In genomic region chr6:139134817-139135577, GRCh38 we compare ENCODE assay signal across 1 cellular context.
TF ChIP-seq lines count a peak whose summit lies in the region.

Gene HECA (plus strand): TSS chr6:139135080. CDS start chr6:139135397, 317 bp downstream.

TF ChIP-seq in HepG2, 621 proteins besides CTCF, POLR2A, EP300 and RAD21 (continued from another document):
- TF ChIP-seq FOXO1 (CRISPR knock-in tag; IDR thresholded peaks at IDR 0.05) (peak; percentile 25; the same call in 1 of the 2 replicates), ZNF652 (CRISPR knock-in tag; IDR thresholded peaks at IDR 0.05; ENCODE audit: borderline replicate concordance, low read depth) (no peak), SP2 (CRISPR knock-in tag; IDR thresholded peaks at IDR 0.05) (no peak), DR1 (CRISPR knock-in tag; IDR thresholded peaks at IDR 0.05) (no peak), DMAP1 (CRISPR knock-in tag; IDR thresholded peaks at IDR 0.05) (0 out of 2 replicates have a peak, but pooled peaks have one; percentile 15), MXD3 (CRISPR knock-in tag; IDR thresholded peaks at IDR 0.05) (peak; percentile 66; the same call in 1 of the 2 replicates), ZXDC (CRISPR knock-in tag; IDR thresholded peaks at IDR 0.05) (no peak), BCL3 (CRISPR knock-in tag; IDR thresholded peaks at IDR 0.05) (no peak), ZSCAN30 (CRISPR knock-in tag; IDR thresholded peaks at IDR 0.05) (no peak), ZNF772 (CRISPR knock-in tag; IDR thresholded peaks at IDR 0.05) (0 out of 2 replicates have a peak, but pooled peaks have one; percentile 13), CSRNP1 (CRISPR knock-in tag; IDR thresholded peaks at IDR 0.05) (0 out of 2 replicates have a peak, but pooled peaks have one; percentile 37), ZNF768 (CRISPR knock-in tag; IDR thresholded peaks at IDR 0.05) (0 out of 2 replicates have a peak, but pooled peaks have one; percentile 7), MYPOP (CRISPR knock-in tag; IDR thresholded peaks at IDR 0.05) (0 out of 2 replicates have a peak, but pooled peaks have one; percentile 19), ZNF777 (CRISPR knock-in tag; IDR thresholded peaks at IDR 0.05) (peak; percentile 92), SAP130 (CRISPR knock-in tag; IDR thresholded peaks at IDR 0.05; ENCODE audit: low read depth) (0 out of 2 replicates have a peak, but pooled peaks have one; percentile 39), REPIN1 (CRISPR knock-in tag; IDR thresholded peaks at IDR 0.05; ENCODE audit: borderline replicate concordance, low read depth) (no peak), ATF2 (CRISPR knock-in tag; IDR thresholded peaks at IDR 0.05) (peak; percentile 86; the same call in 1 of the 2 replicates), MTA1 (CRISPR knock-in tag; IDR thresholded peaks at IDR 0.05; ENCODE audit: borderline replicate concordance) (peak; percentile 74; the same call in 1 of the 2 replicates), TGIF2 (CRISPR knock-in tag; IDR thresholded peaks at IDR 0.05) (0 out of 2 replicates have a peak, but pooled peaks have one; percentile 40), MIER3 (CRISPR knock-in tag; IDR thresholded peaks at IDR 0.05; ENCODE audit: borderline replicate concordance) (no peak), ZHX2 (IDR thresholded peaks at IDR 0.05; ENCODE audit: low read depth) (peak; percentile 97), ZHX2 (CRISPR knock-in tag; IDR thresholded peaks at IDR 0.05; ENCODE audit: borderline replicate concordance) (peak; percentile 36; the same call in 1 of the 2 replicates), ZBTB7B (CRISPR knock-in tag; IDR thresholded peaks at IDR 0.05) (no peak), KDM2A (CRISPR knock-in tag; IDR thresholded peaks at IDR 0.05; ENCODE audit: borderline replicate concordance, low read depth) (peak; percentile 72; the same call in 1 of the 2 replicates), ZBTB21 (CRISPR knock-in tag; IDR thresholded peaks at IDR 0.05) (peak; percentile 100), BRF2 (CRISPR knock-in tag; IDR thresholded peaks at IDR 0.05) (no peak), RBM22 (optimal IDR thresholded peaks at IDR 0.05; ENCODE audit: low read length) (no peak), ARID5B (CRISPR knock-in tag; IDR thresholded peaks at IDR 0.05) (peak; percentile 44; the same call in 1 of the 2 replicates), MXI1 (IDR thresholded peaks at IDR 0.05; ENCODE audit: borderline replicate concordance, low read depth, low read length) (no peak), RNF2 (conservative IDR thresholded peaks at IDR 0.05; ENCODE audit: low read depth) (peak; percentile 91; the same call in 1 of the 2 replicates), CHD2 (IDR thresholded peaks at IDR 0.05; ENCODE audit: low read depth, low read length) (no peak), GABPB1 (CRISPR knock-in tag; IDR thresholded peaks at IDR 0.05) (peak; percentile 81), RARA (CRISPR knock-in tag; IDR thresholded peaks at IDR 0.05) (peak; percentile 3; the same call in 1 of the 2 replicates), ZNF205 (CRISPR knock-in tag; IDR thresholded peaks at IDR 0.05) (peak; percentile 10; the same call in 1 of the 2 replicates), ZBTB14 (CRISPR knock-in tag; IDR thresholded peaks at IDR 0.05) (peak; percentile 13; the same call in 1 of the 2 replicates)
